In genomic region chr1:186535388-186536133, GRCh38 we compare ENCODE assay signal across 9 cellular contexts.
DNase-seq lines count a peak whose midpoint lies in the region; ATAC-seq and TF ChIP-seq lines count a peak whose summit lies in the region.
"Had no signal": no experiment of that assay in that cellular context is flagged by ENCODE, and none has a peak within 500 bp of the region (broad histone marks: within the 10 kb centered on the region; RNA-seq: fewer than 3 reads in every experiment).

No MANE protein-coding gene starts in this region.

- H3K27ac ChIP-seq in body of pancreas (no peak overlapping the region), coronary artery (no peak overlapping the region)

- 61 to 76% methylated on average over 5 of the region's 5 CpGs for WGBS in body of pancreas, 2 donors

- DNase-seq in GM03348 (ENCODE audit: low spot score) (peak; percentile 78), M059J (ENCODE audit: low read depth) (peak; percentile 98), dermis microvascular lymphatic vessel endothelial cell (ENCODE audit: low read depth in 2 of 2) (peak; percentile 7 to 91), osteocyte (ENCODE audit: extremely low spot score, unreplicated experiment) (no peak), HuH-7.5 (ENCODE audit: low spot score) (no peak), body of pancreas (no peak), coronary artery (ENCODE audit: low spot score) (no peak)
- DNase-seq: activated naive CD4-positive, alpha-beta T cell treated with anti-CD3 and anti-CD28 coated beads for 36 hours; naive B cell had no signal

- no peaks in the 10 kb centered on the region for H3K36me3 ChIP-seq in body of pancreas (replicated peaks in 1 of 2; ENCODE audit: insufficient read depth in 1 of 2, low read depth in 2 of 2)

- H3K4me3 ChIP-seq in body of pancreas (no peak overlapping the region), coronary artery (no peak overlapping the region)

- no peaks in the 10 kb centered on the region for H3K9me3 ChIP-seq in body of pancreas

- H3K4me3 Mint-ChIP-seq in osteocyte (ENCODE audit: unreplicated experiment), result no peak overlapping the region
- H3K4me3 Mint-ChIP-seq: activated naive CD4-positive, alpha-beta T cell treated with anti-CD3 and anti-CD28 coated beads for 36 hours; naive B cell had no signal

- peaks cover 11% of the 10 kb centered on the region for H3K9me3 Mint-ChIP-seq in osteocyte (ENCODE audit: unreplicated experiment)

- peak overlapping the region; percentile 77 for H3K27ac Mint-ChIP-seq in osteocyte (ENCODE audit: unreplicated experiment)
- H3K27ac Mint-ChIP-seq: activated naive CD4-positive, alpha-beta T cell treated with anti-CD3 and anti-CD28 coated beads for 36 hours; naive B cell had no signal

- H3K27me3 ChIP-seq in body of pancreas, result no peaks in the 10 kb centered on the region

- intact Hi-C loops in body of pancreas (cut with DNase I), result no loop called here

- H3K4me1 ChIP-seq in body of pancreas, result no peaks in the 10 kb centered on the region

- TF ChIP-seq CTCF in osteocyte (IDR thresholded peaks at IDR 0.05) (no peak), body of pancreas (IDR thresholded peaks at IDR 0.05) (no peak), coronary artery (IDR thresholded peaks at IDR 0.05) (no peak)

- no peak for ATAC-seq in body of pancreas

- peaks cover 48% of the 10 kb centered on the region for H3K4me1 Mint-ChIP-seq in osteocyte (ENCODE audit: unreplicated experiment)

- no peaks in the 10 kb centered on the region for H3K36me3 Mint-ChIP-seq in osteocyte (ENCODE audit: unreplicated experiment)

- no peaks in the 10 kb centered on the region for H3K27me3 Mint-ChIP-seq in osteocyte (ENCODE audit: unreplicated experiment)

- no peak for TF ChIP-seq POLR2A in body of pancreas (IDR thresholded peaks at IDR 0.05)

Comparison
In these comparisons a context has a peak if more than half of its experiments do, and no peak if none do; other contexts are left out.
1. DNase-seq: peak in GM03348 (single experiment), M059J (single experiment) and dermis microvascular lymphatic vessel endothelial cell (2 of 2); none in osteocyte (single experiment), HuH-7.5 (single experiment), body of pancreas (0 of 4) and coronary artery (single experiment).